In genomic region chr11:22037505-22037904, GRCh38 we compare ENCODE assay signal across 22 cellular contexts.
"Had no signal": no experiment of that assay in that cellular context is flagged by ENCODE, and none has a peak within 500 bp of the region (broad histone marks: within the 10 kb centered on the region; RNA-seq: fewer than 3 reads in every experiment).

No MANE protein-coding gene starts in this region.

- DNase-seq: IMR-90, Karpas-422, KG1, MG63, NCI-H1092, NCI-H1105 treated with DMSO at 0.1 percent for 48 hours, NCI-H1417 treated with DMSO at 0.1 percent for 48 hours, NCI-H146, NCI-H1694 treated with DMSO at 0.1 percent for 48 hours, NCI-H1930, NCI-H2081 treated with DMSO at 0.1 percent for 48 hours, NCI-H2171, NCI-H226, NCI-H446, NCI-H510A, NCI-H524 treated with DMSO at 0.1 percent for 48 hours, NCI-H69, NCI-H774, Right ventricle myocardium superior, RPMI8226, SK-N-SH, SW 1271 had no signal

- H3K9ac ChIP-seq: SK-N-SH had no signal

- H3K9me3 ChIP-seq: MG63, SK-N-SH had no signal

- H3K4me2 ChIP-seq: SK-N-SH had no signal

- H3K36me3 ChIP-seq: MG63 had no signal

- H3K27me3 ChIP-seq: MG63 had no signal

- H3K4me3 ChIP-seq: MG63 had no signal
